ENCODE assay signal across 22 cellular contexts in the genomic region with DNA sequence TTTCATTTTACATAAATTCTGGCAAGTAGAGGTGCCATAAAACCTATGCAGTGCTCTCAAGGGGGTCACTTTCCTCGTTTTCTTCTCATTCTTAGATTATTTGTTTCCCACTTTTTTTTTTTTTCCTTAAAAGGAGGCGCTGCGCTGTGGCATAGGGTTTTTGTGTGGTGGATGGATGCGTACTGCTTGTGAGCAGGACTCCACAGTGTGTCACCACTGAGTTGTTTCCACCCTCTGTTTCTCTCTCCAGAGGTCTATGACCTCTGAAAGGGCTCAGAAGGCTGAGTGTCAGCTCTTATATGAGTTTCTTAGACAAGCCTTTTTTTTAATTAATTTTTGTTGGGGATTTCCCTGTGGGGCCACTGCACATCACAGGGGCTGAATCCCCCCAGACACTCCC. TPM values are rescaled to one million over a fixed set of nuclear protein-coding genes. Genes with fewer than 3 reads are reported as not detected.
A peak's percentile ranks its signal among the peaks of the same experiment; 100 is the strongest.
DNase-seq lines count a peak whose midpoint lies in the region; ATAC-seq and TF ChIP-seq lines count a peak whose summit lies in the region.
"Had no signal": no experiment of that assay in that cellular context is flagged by ENCODE, and none has a peak within 500 bp of the region (broad histone marks: within the 10 kb centered on the region; RNA-seq: fewer than 3 reads in every experiment).

No MANE protein-coding gene starts in this region.

- H3K27ac ChIP-seq in heart left ventricle, result no peak overlapping the region
- H3K27ac ChIP-seq: epithelial cell of prostate, foreskin keratinocyte, hepatocyte, lower lobe of right lung, neutrophil, spleen had no signal

- H3K9me3 ChIP-seq in heart left ventricle, result no peaks in the 10 kb centered on the region
- H3K9me3 ChIP-seq: lower lobe of right lung, neutrophil, spleen had no signal

- H3K27me3 Mint-ChIP-seq in activated CD4-positive, alpha-beta memory T cell treated with anti-CD3 and anti-CD28 coated beads, Interleukin-2, amount 10 ng/mL, durations not matched to agents 7 days and 5 days, result peaks cover 14% of the 10 kb centered on the region

- no peak overlapping the region for H3K4me3 Mint-ChIP-seq in activated CD4-positive, alpha-beta memory T cell treated with anti-CD3 and anti-CD28 coated beads, Interleukin-2, amount 10 ng/mL, durations not matched to agents 7 days and 5 days
- H3K4me3 Mint-ChIP-seq: CD4-positive, alpha-beta T cell; T-helper 17 cell had no signal

- no peaks in the 10 kb centered on the region for H3K36me3 ChIP-seq in heart left ventricle
- H3K36me3 ChIP-seq: lower lobe of right lung, neutrophil, spleen had no signal

- no peak for TF ChIP-seq CTCF in heart left ventricle (IDR thresholded peaks at IDR 0.05)

- WGBS in heart left ventricle, 4 donors, result 55 to 69% (median 62%) methylated on average over 4 of the region's 4 CpGs

- DNase-seq in cardiac septum (ENCODE audit: low spot score), result peak; percentile 22
- DNase-seq in heart left ventricle, result no peak
- DNase-seq in RKO (ENCODE audit: low spot score), result peak; percentile 57
- DNase-seq in dermis blood vessel endothelial cell, result peak; percentile 55
- DNase-seq in activated CD4-positive, alpha-beta memory T cell treated with anti-CD3 and anti-CD28 coated beads, Interleukin-2, amount 10 ng/mL, durations not matched to agents 7 days and 5 days, result no peak
- DNase-seq in GOT3 (lab: John Stamatoyannopoulos, UW), result no peak
- no peak for DNase-seq in Kasumi-1 (lab: John Stamatoyannopoulos, UW)
- DNase-seq: activated naive CD4-positive, alpha-beta T cell; anterior cingulate cortex; CD4-positive, alpha-beta T cell; central memory CD4-positive, alpha-beta T cell; foreskin keratinocyte; lower lobe of right lung; NCI-H1105 treated with DMSO at 0.1 percent for 48 hours; NCI-H526; spleen; stimulated activated CD4-positive, alpha-beta T cell treated with anti-CD3 and anti-CD28 coated beads, Interleukin-4, amount 100 ng/mL, for 4 hours; T-helper 17 cell had no signal

- ATAC-seq in heart left ventricle, result no peak
- ATAC-seq in GM19397 (IDR thresholded peaks at IDR 0.05; ENCODE audit: unreplicated experiment), result no peak
- ATAC-seq: foreskin keratinocyte, lower lobe of right lung, T-helper 17 cell had no signal

- H3K4me1 Mint-ChIP-seq in activated CD4-positive, alpha-beta memory T cell treated with anti-CD3 and anti-CD28 coated beads, Interleukin-2, amount 10 ng/mL, durations not matched to agents 7 days and 5 days, result peaks cover 5% of the 10 kb centered on the region

- peaks cover 8% of the 10 kb centered on the region for H3K9me3 Mint-ChIP-seq in activated CD4-positive, alpha-beta memory T cell treated with anti-CD3 and anti-CD28 coated beads, Interleukin-2, amount 10 ng/mL, durations not matched to agents 7 days and 5 days
- H3K9me3 Mint-ChIP-seq: CD4-positive, alpha-beta T cell had no signal

- POLR2A ChIA-PET in activated CD4-positive, alpha-beta memory T cell treated with anti-CD3 and anti-CD28 coated beads, Interleukin-2, amount 10 ng/mL, durations not matched to agents 7 days and 5 days (lab: Charles Lee), result interaction anchor here (0.6 to 2.0 kb wide), 2 partner anchors 18 to 59 kb away, joined by 3 to 7 read pairs; a partner anchor contains a TSS

- H3K4me3 ChIP-seq in heart left ventricle, result no peak overlapping the region
- H3K4me3 ChIP-seq: hepatocyte, lower lobe of right lung, spleen had no signal

- no peak for TF ChIP-seq POLR2A in heart left ventricle (IDR thresholded peaks at IDR 0.05)

- H3K36me3 Mint-ChIP-seq in activated CD4-positive, alpha-beta memory T cell treated with anti-CD3 and anti-CD28 coated beads, Interleukin-2, amount 10 ng/mL, durations not matched to agents 7 days and 5 days (ENCODE audit: low read depth), result peaks cover 5% of the 10 kb centered on the region

- H3K27ac Mint-ChIP-seq in activated CD4-positive, alpha-beta memory T cell treated with anti-CD3 and anti-CD28 coated beads, Interleukin-2, amount 10 ng/mL, durations not matched to agents 7 days and 5 days, result no peak overlapping the region
- H3K27ac Mint-ChIP-seq: CD4-positive, alpha-beta T cell; T-helper 17 cell had no signal

- CTCF ChIA-PET in activated CD4-positive, alpha-beta memory T cell treated with anti-CD3 and anti-CD28 coated beads, Interleukin-2, amount 10 ng/mL, durations not matched to agents 7 days and 5 days (lab: Charles Lee), result interaction anchor here (0.7 to 2.6 kb wide), 3 partner anchors 14 to 20 kb away, joined by 3 to 12 read pairs (median 3); a partner anchor contains a TSS

- H3K27me3 ChIP-seq in heart left ventricle, result no peaks in the 10 kb centered on the region
- H3K27me3 ChIP-seq: foreskin keratinocyte, hepatocyte, spleen had no signal

- no peaks in the 10 kb centered on the region for H3K4me1 ChIP-seq in heart left ventricle
- H3K4me1 ChIP-seq: lower lobe of right lung had no signal

- intact Hi-C loops in cardiac septum (cut with DNase I) (no loop called here), heart left ventricle (cut with DNase I) (no loop called here)

RNA-seq across cellular contexts. Expression of a gene that starts 13.6 kb away (rescaled TPM):
- total RNA-seq in cardiac septum (252 TPM), heart left ventricle (100 to 1,000 TPM; 185 to 401 (median 231) TPM), dermis blood vessel endothelial cell (107 and 163 TPM in 2 replicates)
- 100 to 1,000 TPM; 461 to 464 TPM for polyA plus RNA-seq in heart left ventricle
- 10 to 100 TPM; 56.2 to 57.2 TPM for total RNA-seq in activated CD4-positive, alpha-beta memory T cell treated with anti-CD3 and anti-CD28 coated beads, Interleukin-2, amount 10 ng/mL, durations not matched to agents 7 days and 5 days

RNA-seq across cellular contexts. Expression of a gene that starts 18.2 kb away (rescaled TPM):
- 15.9 TPM for total RNA-seq in cardiac septum
- total RNA-seq in heart left ventricle, result 10 to 100 TPM; 11.6 to 20.8 (median 13.6) TPM
- 10 to 100 TPM in 1 of 2 donors, 1 to 10 TPM in 1; 6.6 to 15.0 TPM for polyA plus RNA-seq in heart left ventricle
- total RNA-seq in dermis blood vessel endothelial cell, result 48.3 and 50.2 TPM in 2 replicates
- 10 to 100 TPM; 36.2 to 38.7 TPM for total RNA-seq in activated CD4-positive, alpha-beta memory T cell treated with anti-CD3 and anti-CD28 coated beads, Interleukin-2, amount 10 ng/mL, durations not matched to agents 7 days and 5 days

RNA-seq across cellular contexts. Expression of a gene that starts 41.4 kb away (rescaled TPM):
- 266 TPM for total RNA-seq in cardiac septum
- total RNA-seq in heart left ventricle, result 100 to 1,000 TPM; 177 to 318 (median 218) TPM
- polyA plus RNA-seq in heart left ventricle, result 100 to 1,000 TPM; 229 to 454 TPM
- total RNA-seq in dermis blood vessel endothelial cell, result 27.9 and 47.3 TPM in 2 replicates
- 100 to 1,000 TPM; 142 to 147 TPM for total RNA-seq in activated CD4-positive, alpha-beta memory T cell treated with anti-CD3 and anti-CD28 coated beads, Interleukin-2, amount 10 ng/mL, durations not matched to agents 7 days and 5 days

RNA-seq across cellular contexts. Expression of a gene that starts 41.6 kb away (rescaled TPM):
- total RNA-seq in cardiac septum (22.5 TPM), heart left ventricle (10 to 100 TPM in 8 of 9 donors, 1 to 10 TPM in 1; 9.3 to 33.9 (median 15.8) TPM), dermis blood vessel endothelial cell (9.8 and 14.1 TPM in 2 replicates)
- polyA plus RNA-seq in heart left ventricle, result 10 to 100 TPM; 33.4 to 83.4 TPM
- 10 to 100 TPM; 24.2 to 24.7 TPM for total RNA-seq in activated CD4-positive, alpha-beta memory T cell treated with anti-CD3 and anti-CD28 coated beads, Interleukin-2, amount 10 ng/mL, durations not matched to agents 7 days and 5 days

Comparison
In these comparisons a context has a peak if more than half of its experiments do, and no peak if none do; other contexts are left out.
1. DNase-seq: peak in cardiac septum (single experiment), RKO (single experiment) and dermis blood vessel endothelial cell (single experiment); none in heart left ventricle (0 of 5), activated CD4-positive, alpha-beta memory T cell treated with anti-CD3 and anti-CD28 coated beads, Interleukin-2, amount 10 ng/mL, durations not matched to agents 7 days and 5 days (single experiment), GOT3 (single experiment) and Kasumi-1 (0 of 2).